In the genomic region with DNA sequence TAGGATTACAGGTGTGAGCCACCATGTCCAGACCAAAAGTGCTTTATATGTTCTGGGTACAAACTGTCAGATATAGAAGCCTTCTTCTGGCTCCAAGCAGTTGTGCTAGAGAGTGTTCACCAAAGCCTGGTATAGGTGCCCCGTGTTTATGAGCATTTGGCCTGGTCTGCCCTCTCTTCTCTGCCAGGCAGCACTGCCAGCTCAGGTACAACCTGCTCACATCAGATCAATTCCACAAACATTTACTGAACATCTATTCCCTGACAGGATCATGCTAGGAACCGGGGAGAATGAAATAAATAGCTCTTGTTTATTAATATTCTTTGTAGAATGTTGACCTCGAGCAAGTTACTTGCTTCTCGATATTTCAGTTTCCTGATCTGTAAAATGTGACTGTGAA, we compare ENCODE assay signal across 20 cellular contexts.
"Had no signal": no experiment of that assay in that cellular context is flagged by ENCODE, and none has a peak within 500 bp of the region (broad histone marks: within the 10 kb centered on the region; RNA-seq: fewer than 3 reads in every experiment).

No MANE protein-coding gene starts in this region.

- FAIRE-seq: RCC 7860 had no signal

- DNase-seq: IMR-90, Karpas-422, KG1, MM.1S, NCI-H1092 treated with DMSO at 0.1 percent for 48 hours, NCI-H1436, NCI-H187, NCI-H2029, NCI-H2081 treated with DMSO at 0.1 percent for 48 hours, NCI-H2171, NCI-H226, NCI-H446, NCI-H510A, NCI-H524 treated with DMSO at 0.1 percent for 48 hours, NCI-H69, NCI-H774, SHP77, SK-N-SH had no signal

- H3K27ac ChIP-seq: RWPE1 had no signal
